1 cellular context compared by ENCODE assay signal in the genomic region with DNA sequence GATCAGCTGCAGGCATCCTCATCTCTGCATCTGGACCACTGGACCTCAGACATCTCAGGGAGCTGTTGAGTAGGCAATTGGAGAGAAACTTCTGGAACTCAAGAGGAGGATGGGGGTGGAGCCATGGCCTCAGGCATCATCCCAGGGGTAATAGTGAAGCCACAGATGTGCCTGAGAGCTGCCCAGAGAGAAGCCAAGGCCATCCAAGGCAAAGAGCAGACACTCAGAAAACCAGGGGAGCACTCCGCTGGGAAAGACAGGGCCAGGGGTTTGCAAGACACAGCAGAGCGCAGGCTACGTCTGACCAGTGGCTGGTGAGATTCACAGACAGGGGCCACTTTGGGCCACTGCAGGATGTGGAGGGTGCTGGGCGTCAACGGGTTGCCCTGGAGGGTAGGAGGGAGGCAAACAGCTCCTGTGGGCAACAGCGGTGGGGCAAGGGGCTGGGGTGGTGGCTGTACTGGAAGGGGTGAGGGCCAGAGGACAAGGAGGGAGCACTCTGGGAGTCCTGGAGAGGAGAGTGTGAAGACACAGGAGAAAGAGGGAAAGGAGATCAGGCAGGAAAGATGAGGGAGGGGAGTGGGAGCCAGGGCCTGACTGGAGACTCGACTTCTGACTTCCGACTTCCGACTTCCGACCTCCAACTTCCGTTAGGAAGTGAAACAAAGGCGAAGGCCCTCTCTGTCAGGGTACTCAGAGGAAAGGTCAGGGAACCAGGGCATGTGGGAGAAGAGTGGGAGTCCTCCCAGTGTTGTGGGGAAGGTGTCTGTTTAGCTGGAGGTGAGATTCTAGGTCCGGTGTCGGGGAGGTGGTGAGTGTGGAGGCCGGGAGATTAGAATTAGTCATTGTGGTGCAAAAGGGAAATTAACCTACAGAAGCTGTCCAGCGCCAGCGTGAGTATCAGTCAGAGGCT.
TF ChIP-seq lines count a peak whose summit lies in the region.

No MANE protein-coding gene starts in this region.

TF ChIP-seq in K562, 482 proteins besides CTCF, POLR2A, EP300 and RAD21 (continued from another document):
- TF ChIP-seq, protein P1, sequence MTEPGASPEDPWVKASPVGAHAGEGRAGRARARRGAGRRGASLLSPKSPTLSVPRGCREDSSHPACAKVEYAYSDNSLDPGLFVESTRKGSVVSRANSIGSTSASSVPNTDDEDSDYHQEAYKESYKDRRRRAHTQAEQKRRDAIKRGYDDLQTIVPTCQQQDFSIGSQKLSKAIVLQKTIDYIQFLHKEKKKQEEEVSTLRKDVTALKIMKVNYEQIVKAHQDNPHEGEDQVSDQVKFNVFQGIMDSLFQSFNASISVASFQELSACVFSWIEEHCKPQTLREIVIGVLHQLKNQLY (CRISPR knock-in tag; conservative IDR thresholded peaks at IDR 0.05), result no peak
- peak; percentile 64; the same call in 1 of the 2 replicates for TF ChIP-seq FOXM1 (IDR thresholded peaks at IDR 0.05; ENCODE audit: low read depth)
- TF ChIP-seq FOXM1 (CRISPR knock-in tag; IDR thresholded peaks at IDR 0.05; ENCODE audit: low read depth), result no peak
- no peak for TF ChIP-seq ZNF77 (CRISPR knock-in tag; IDR thresholded peaks at IDR 0.05)
- TF ChIP-seq, protein P2, sequence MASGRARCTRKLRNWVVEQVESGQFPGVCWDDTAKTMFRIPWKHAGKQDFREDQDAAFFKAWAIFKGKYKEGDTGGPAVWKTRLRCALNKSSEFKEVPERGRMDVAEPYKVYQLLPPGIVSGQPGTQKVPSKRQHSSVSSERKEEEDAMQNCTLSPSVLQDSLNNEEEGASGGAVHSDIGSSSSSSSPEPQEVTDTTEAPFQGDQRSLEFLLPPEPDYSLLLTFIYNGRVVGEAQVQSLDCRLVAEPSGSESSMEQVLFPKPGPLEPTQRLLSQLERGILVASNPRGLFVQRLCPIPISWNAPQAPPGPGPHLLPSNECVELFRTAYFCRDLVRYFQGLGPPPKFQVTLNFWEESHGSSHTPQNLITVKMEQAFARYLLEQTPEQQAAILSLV (tag; IDR thresholded peaks at IDR 0.05), result 0 out of 2 replicates have a peak, but pooled peaks have one; percentile 29
- peak; percentile 77 for TF ChIP-seq ZKSCAN1 (IDR thresholded peaks at IDR 0.05; ENCODE audit: low read depth, low read length)
- TF ChIP-seq CREBBP (IDR thresholded peaks at IDR 0.05; ENCODE audit: low read depth, low read length), result no peak
- TF ChIP-seq ZNF143 (CRISPR knock-in tag; IDR thresholded peaks at IDR 0.05), result no peak
- no peak for TF ChIP-seq FOXJ3 (CRISPR knock-in tag; IDR thresholded peaks at IDR 0.05)
